ENCODE assay signal across 20 cellular contexts in genomic region chr1:111727056-111727455, GRCh38. TPM values are rescaled to one million over a fixed set of nuclear protein-coding genes. Genes with fewer than 3 reads are reported as not detected.
"Had no signal": no experiment of that assay in that cellular context is flagged by ENCODE, and none has a peak within 500 bp of the region (broad histone marks: within the 10 kb centered on the region; RNA-seq: fewer than 3 reads in every experiment).

No MANE protein-coding gene starts in this region.

- H3K4me3 Mint-ChIP-seq: activated B cell treated with CpG ODN at 0.5 μM for 24 hours; activated CD4-positive, alpha-beta T cell treated with anti-CD3 and anti-CD28 coated beads for 36 hours; central memory CD8-positive, alpha-beta T cell; immature natural killer cell; nephron had no signal

- H3K27me3 Mint-ChIP-seq: activated B cell treated with CpG ODN at 0.5 μM for 24 hours; activated CD4-positive, alpha-beta T cell treated with anti-CD3 and anti-CD28 coated beads for 36 hours; central memory CD8-positive, alpha-beta T cell had no signal

- H3K4me1 Mint-ChIP-seq: immature natural killer cell had no signal

- H3K9me3 ChIP-seq: ascending aorta, sigmoid colon, testis, vagina had no signal

- H3K27me3 ChIP-seq: ascending aorta, brain microvascular endothelial cell, hepatocyte, sigmoid colon, testis, vagina had no signal

- H3K27ac ChIP-seq: ascending aorta, brain microvascular endothelial cell, hepatocyte, sigmoid colon, testis, vagina had no signal

- H3K36me3 ChIP-seq: brain microvascular endothelial cell had no signal

- H3K27ac Mint-ChIP-seq: activated B cell treated with CpG ODN at 0.5 μM for 24 hours; activated CD4-positive, alpha-beta T cell treated with anti-CD3 and anti-CD28 coated beads for 36 hours; immature natural killer cell had no signal

- H3K36me3 Mint-ChIP-seq: activated naive CD4-positive, alpha-beta T cell treated with anti-CD3 and anti-CD28 coated beads, Interleukin-2, amount 50 U/mL, for 72 hours had no signal

- H3K9me3 Mint-ChIP-seq: activated B cell treated with CpG ODN at 0.5 μM for 24 hours; activated naive CD4-positive, alpha-beta T cell treated with anti-CD3 and anti-CD28 coated beads, Interleukin-2, amount 50 U/mL, for 72 hours; central memory CD8-positive, alpha-beta T cell; immature natural killer cell; nephron had no signal

- DNase-seq: activated B cell treated with CpG ODN at 0.5 μM for 24 hours; activated CD4-positive, alpha-beta T cell treated with anti-CD3 and anti-CD28 coated beads for 36 hours; brain microvascular endothelial cell; foreskin fibroblast; immature natural killer cell; left ventricle myocardium superior; occipital lobe; sigmoid colon; stimulated activated CD4-positive, alpha-beta T cell treated with anti-CD3 and anti-CD28 coated beads, Interleukin-2, amount 100 ng/mL, for 48 hours; stimulated activated naive CD4-positive, alpha-beta T cell; T1000; testis; trophoblast cell had no signal

- H3K4me3 ChIP-seq: ascending aorta, hepatocyte, sigmoid colon, smooth muscle cell, testis, vagina had no signal

- ATAC-seq: activated CD4-positive, alpha-beta T cell treated with anti-CD3 and anti-CD28 coated beads for 36 hours; left ventricle myocardium superior had no signal

RNA-seq across cellular contexts. Expression of gene INKA2, which starts 12.1 kb away (rescaled TPM):
- total RNA-seq: ascending aorta, smooth muscle cell had no signal
